11 cellular contexts compared by ENCODE assay signal in the genomic region with DNA sequence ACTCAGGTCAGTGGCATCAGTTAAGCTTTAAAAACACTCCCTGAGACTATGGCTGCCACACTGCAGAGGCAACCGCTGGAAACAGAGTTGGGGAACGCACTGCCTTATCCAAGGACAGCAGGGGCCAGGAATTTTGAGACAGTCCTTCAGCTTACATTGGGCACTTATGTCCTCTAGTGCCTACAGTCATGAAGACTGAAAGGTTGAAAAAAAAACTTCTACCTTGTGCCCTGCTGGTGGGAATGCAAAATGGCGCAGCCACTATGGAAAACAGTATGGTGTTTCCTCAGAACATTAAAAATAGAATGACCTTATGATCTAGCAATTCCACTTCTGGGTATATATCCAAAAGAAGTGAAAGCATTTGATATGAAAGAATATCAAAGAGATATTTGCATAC. TPM values are rescaled to one million over a fixed set of nuclear protein-coding genes. Genes with fewer than 3 reads are reported as not detected.
DNase-seq lines count a peak whose midpoint lies in the region; ATAC-seq and TF ChIP-seq lines count a peak whose summit lies in the region.
"Had no signal": no experiment of that assay in that cellular context is flagged by ENCODE, and none has a peak within 500 bp of the region (broad histone marks: within the 10 kb centered on the region; RNA-seq: fewer than 3 reads in every experiment).

No MANE protein-coding gene starts in this region.

- CTCF ChIA-PET in activated CD8-positive, alpha-beta memory T cell treated with anti-CD3 and anti-CD28 coated beads, Interleukin-2, amount 10 ng/mL, durations not matched to agents 7 days and 5 days (lab: Charles Lee) = no interaction called here

- DNase-seq in activated CD8-positive, alpha-beta memory T cell treated with anti-CD3 and anti-CD28 coated beads for 24 hours = peak; percentile 30
- DNase-seq in activated CD8-positive, alpha-beta memory T cell treated with anti-CD3 and anti-CD28 coated beads, Interleukin-2, amount 10 ng/mL, durations not matched to agents 7 days and 5 days = no peak
- DNase-seq in astrocyte of the cerebellum (ENCODE audit: low read depth) = no peak
- DNase-seq in foreskin fibroblast = no peak
- no peak for DNase-seq in occipital lobe (lab: John Stamatoyannopoulos, UW)
- DNase-seq in NCI-H774 (lab: John Stamatoyannopoulos, UW) = no peak
- DNase-seq: activated T-cell treated with anti-CD3 and anti-CD28 coated beads, Interleukin-2, amount 50 U/mL, for 4 hours; aorta; NCI-H1105 had no signal

- no peak for ATAC-seq in activated CD8-positive, alpha-beta memory T cell treated with anti-CD3 and anti-CD28 coated beads, Interleukin-2, amount 10 ng/mL, durations not matched to agents 7 days and 5 days
- ATAC-seq in HG02571 (IDR thresholded peaks at IDR 0.05; ENCODE audit: unreplicated experiment) = no peak
- ATAC-seq: activated T-cell treated with anti-CD3 and anti-CD28 coated beads, Interleukin-2, amount 50 U/mL, for 4 hours had no signal

- H3K4me3 ChIP-seq in astrocyte of the cerebellum (ENCODE audit: low read depth, low read length) (no peak overlapping the region), foreskin fibroblast (ENCODE audit: low read depth in 1 of 2, low read length in 2 of 2) (no peak overlapping the region), stomach smooth muscle (ENCODE audit: low read length in 2 of 2) (no peak overlapping the region)

- no peaks in the 10 kb centered on the region for H3K36me3 ChIP-seq in stomach smooth muscle (ENCODE audit: control insufficient read depth in 2 of 2, insufficient read depth in 2 of 2, low read length in 2 of 2)

- H3K27ac ChIP-seq in stomach smooth muscle (ENCODE audit: low read length) = peak overlapping the region; percentile 76

- no peaks in the 10 kb centered on the region for H3K27me3 ChIP-seq in stomach smooth muscle (ENCODE audit: control insufficient read depth in 1 of 2, insufficient read depth in 2 of 2, low read length in 2 of 2)

- TF ChIP-seq CTCF in astrocyte of the cerebellum (IDR thresholded peaks at IDR 0.05; ENCODE audit: low read depth, low read length, missing control alignments) (peak; percentile 22), foreskin fibroblast (IDR thresholded peaks at IDR 0.05; ENCODE audit: low read depth, low read length) (peak; percentile 16)

- peaks cover 17% of the 10 kb centered on the region for H3K27me3 Mint-ChIP-seq in activated CD8-positive, alpha-beta memory T cell treated with anti-CD3 and anti-CD28 coated beads, Interleukin-2, amount 10 ng/mL, durations not matched to agents 7 days and 5 days

- H3K4me1 ChIP-seq in stomach smooth muscle (ENCODE audit: control insufficient read depth, insufficient read depth, low read length) = peaks cover 56% of the 10 kb centered on the region

- peaks cover 9% of the 10 kb centered on the region for H3K4me1 Mint-ChIP-seq in activated CD8-positive, alpha-beta memory T cell treated with anti-CD3 and anti-CD28 coated beads, Interleukin-2, amount 10 ng/mL, durations not matched to agents 7 days and 5 days

- no peak overlapping the region for H3K27ac Mint-ChIP-seq in activated CD8-positive, alpha-beta memory T cell treated with anti-CD3 and anti-CD28 coated beads, Interleukin-2, amount 10 ng/mL, durations not matched to agents 7 days and 5 days

- in situ Hi-C loops in astrocyte of the cerebellum (cut with HindIII; ENCODE audit: low sequenced_read_pairs) = no loop called here

- no peaks in the 10 kb centered on the region for H3K9me3 ChIP-seq in stomach smooth muscle (ENCODE audit: control insufficient read depth in 2 of 2, low read length in 2 of 2)

- no peak overlapping the region for H3K9ac ChIP-seq in stomach smooth muscle (ENCODE audit: low read length in 2 of 2)

- no peaks in the 10 kb centered on the region for H3K9me3 Mint-ChIP-seq in activated CD8-positive, alpha-beta memory T cell treated with anti-CD3 and anti-CD28 coated beads, Interleukin-2, amount 10 ng/mL, durations not matched to agents 7 days and 5 days (ENCODE audit: low read depth)
- H3K9me3 Mint-ChIP-seq: activated T-cell treated with anti-CD3 and anti-CD28 coated beads, Interleukin-2, amount 50 U/mL, for 4 hours had no signal

- no peak overlapping the region for H3K4me3 Mint-ChIP-seq in activated CD8-positive, alpha-beta memory T cell treated with anti-CD3 and anti-CD28 coated beads, Interleukin-2, amount 10 ng/mL, durations not matched to agents 7 days and 5 days
- H3K4me3 Mint-ChIP-seq: activated T-cell treated with anti-CD3 and anti-CD28 coated beads, Interleukin-2, amount 50 U/mL, for 4 hours had no signal

- no peaks in the 10 kb centered on the region for H3K36me3 Mint-ChIP-seq in activated CD8-positive, alpha-beta memory T cell treated with anti-CD3 and anti-CD28 coated beads, Interleukin-2, amount 10 ng/mL, durations not matched to agents 7 days and 5 days

RNA-seq across cellular contexts. Expression of gene DKK3, which starts 19.6 kb away (rescaled TPM):
- total RNA-seq in activated CD8-positive, alpha-beta memory T cell treated with anti-CD3 and anti-CD28 coated beads, Interleukin-2, amount 10 ng/mL, durations not matched to agents 7 days and 5 days = not detected
- total RNA-seq in occipital lobe = 185 TPM

Comparison
In these comparisons a context has a peak if more than half of its experiments do, and no peak if none do; other contexts are left out.
1. RNA of gene DKK3, which starts 19.6 kb away (total RNA-seq): 185 TPM in occipital lobe (single experiment); not detected in activated CD8-positive, alpha-beta memory T cell treated with anti-CD3 and anti-CD28 coated beads, Interleukin-2, amount 10 ng/mL, durations not matched to agents 7 days and 5 days; every median in the first group is over 100 times any median in the second.